In the genomic region with DNA sequence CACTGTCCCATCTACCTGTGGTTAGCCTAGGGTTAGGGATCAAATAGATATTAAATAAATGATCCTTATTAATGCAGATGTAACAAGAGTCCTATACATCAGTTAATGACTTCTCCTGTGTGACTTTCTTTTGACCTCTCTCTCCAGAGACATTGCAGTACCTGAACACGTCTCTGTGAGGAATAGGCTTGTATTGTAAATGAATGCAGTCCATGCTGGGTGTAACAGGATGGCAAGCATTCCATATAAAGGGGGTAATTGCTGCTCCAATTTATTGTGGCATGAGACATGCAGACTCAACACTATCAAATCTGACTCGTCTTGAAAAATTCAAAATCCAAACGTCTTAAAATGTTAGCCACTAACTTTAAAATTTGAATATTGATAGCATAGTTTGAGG, we compare ENCODE assay signal across 9 cellular contexts.
"Had no signal": no experiment of that assay in that cellular context is flagged by ENCODE, and none has a peak within 500 bp of the region (broad histone marks: within the 10 kb centered on the region; RNA-seq: fewer than 3 reads in every experiment).

No MANE protein-coding gene starts in this region.

- H3K36me3 ChIP-seq: HAP-1 had no signal

- H3K4me3 ChIP-seq: GM23248, HAP-1 had no signal

- H3K4me3 Mint-ChIP-seq: HFFc6, IgD-negative memory B cell had no signal

- H3K4me1 ChIP-seq: HAP-1 had no signal

- H3K36me3 Mint-ChIP-seq: IgD-negative memory B cell had no signal

- H3K27ac Mint-ChIP-seq: HFFc6, IgD-negative memory B cell had no signal

- ATAC-seq: HCT116, HepG2 had no signal

- H3K27ac ChIP-seq: GM23248, HL-60 had no signal

- DNase-seq: GM23248, GOT3, H7, HFFc6 had no signal

- H2AFZ ChIP-seq: GM23248 had no signal

- H3K9me3 ChIP-seq: HAP-1 had no signal
